Comparison of ENCODE assay signal across 8 cellular contexts in the genomic region with DNA sequence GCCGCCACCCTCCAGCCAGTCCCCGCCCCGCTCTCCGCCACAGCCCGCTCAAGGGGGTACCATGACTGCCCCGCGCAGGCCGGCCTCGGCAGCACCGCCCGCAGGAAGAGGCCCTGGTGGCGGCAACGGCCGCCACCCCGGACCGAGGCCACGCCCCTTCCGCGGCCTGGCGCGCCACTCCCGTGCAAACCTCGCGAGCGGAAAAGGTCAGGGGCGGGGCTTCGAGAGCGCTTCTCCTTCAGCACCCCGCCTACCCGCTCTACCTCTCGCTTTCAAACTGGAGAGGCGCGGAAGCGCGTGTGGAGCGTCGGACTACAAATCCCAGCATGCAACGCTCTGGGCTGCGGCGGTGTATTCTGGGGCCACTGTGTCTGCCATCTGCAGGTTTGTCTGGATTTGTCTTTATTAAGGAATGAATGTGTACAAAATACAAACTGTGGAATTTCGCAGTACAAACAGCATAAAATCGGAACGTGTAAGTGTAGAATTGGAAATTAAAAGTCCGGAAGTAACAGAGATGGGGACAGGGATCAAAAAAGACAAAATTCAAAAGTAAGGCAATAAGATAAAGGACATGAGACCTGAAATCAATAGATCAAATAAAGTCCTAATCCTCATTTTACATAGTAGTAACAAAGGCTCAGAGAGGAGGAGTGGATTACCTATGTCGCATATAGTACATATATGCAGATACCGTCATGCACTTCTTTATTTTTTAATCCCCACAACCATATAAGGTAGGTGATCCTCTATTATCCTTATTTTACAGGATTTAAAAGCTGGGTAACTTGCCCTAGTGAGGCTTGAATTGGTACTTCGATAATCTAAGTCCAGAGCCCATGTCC. TPM values are rescaled to one million over a fixed set of nuclear protein-coding genes. Genes with fewer than 3 reads are reported as not detected.
DNase-seq lines count a peak whose midpoint lies in the region; ATAC-seq lines count a peak whose summit lies in the region.

No MANE protein-coding gene starts in this region.

- peak; percentile 93 for ATAC-seq in GM21367 (IDR thresholded peaks at IDR 0.05; ENCODE audit: unreplicated experiment)

- DNase-seq in COR-L47 (lab: John Stamatoyannopoulos, UW) (peak; percentile 100), HT1080 (ENCODE audit: low read depth) (peak; percentile 99), medulla oblongata (ENCODE audit: extremely low spot score) (peak; percentile 100)
- peak; percentile 98 for DNase-seq in NK-92 treated with Interleukin-12 subunit alpha and Interleukin-12 subunit beta, amount 100 ng/mL, for 24 hours (lab: John Stamatoyannopoulos, UW)
- DNase-seq in activated CD8-positive, alpha-beta memory T cell treated with anti-CD3 and anti-CD28 coated beads for 4 hours (ENCODE audit: low read depth in 2 of 2): peak; percentile 98
- DNase-seq in effector CD8-positive, alpha-beta T cell (lab: John Stamatoyannopoulos, UW): peak; percentile 96
- peak; percentile 97 to 99 (median 97) for DNase-seq in stimulated activated CD4-positive, alpha-beta T cell treated with anti-CD3 and anti-CD28 coated beads, TNF-alpha, amount 100 ng/mL, for 48 hours (ENCODE audit: low read depth in 3 of 3)

RNA-seq across cellular contexts. Expression of a gene that starts 0.5 kb away (rescaled TPM):
- 43.3 and 53.1 TPM in 2 replicates for total RNA-seq in HT1080 (2014; rRNA removed; shearing (Covaris generic))
- polyA plus RNA-seq in HT1080 (2015; cell fraction: cytosol; rRNA removed): 58.8 and 65.1 TPM in 2 replicates
- 59.9 and 60.2 TPM in 2 replicates for polyA plus RNA-seq in HT1080 (2015; cell fraction: nucleus; rRNA removed)

RNA-seq across cellular contexts. Expression of a gene that starts 8.9 kb away (rescaled TPM):
- 0.10 TPM in 1 of 2 replicates, not detected in the other for total RNA-seq in HT1080 (2014; rRNA removed; shearing (Covaris generic))
- polyA plus RNA-seq in HT1080 (2015; cell fraction: cytosol; rRNA removed): not detected in 2 replicates
- polyA plus RNA-seq in HT1080 (2015; cell fraction: nucleus; rRNA removed): 0.15 TPM in 1 of 2 replicates, not detected in the other

Comparison
In these comparisons a context has a peak if more than half of its experiments do, and no peak if none do; other contexts are left out.
1. Peak in every context shown above with its lines: DNase-seq and ATAC-seq.